In the genomic region with DNA sequence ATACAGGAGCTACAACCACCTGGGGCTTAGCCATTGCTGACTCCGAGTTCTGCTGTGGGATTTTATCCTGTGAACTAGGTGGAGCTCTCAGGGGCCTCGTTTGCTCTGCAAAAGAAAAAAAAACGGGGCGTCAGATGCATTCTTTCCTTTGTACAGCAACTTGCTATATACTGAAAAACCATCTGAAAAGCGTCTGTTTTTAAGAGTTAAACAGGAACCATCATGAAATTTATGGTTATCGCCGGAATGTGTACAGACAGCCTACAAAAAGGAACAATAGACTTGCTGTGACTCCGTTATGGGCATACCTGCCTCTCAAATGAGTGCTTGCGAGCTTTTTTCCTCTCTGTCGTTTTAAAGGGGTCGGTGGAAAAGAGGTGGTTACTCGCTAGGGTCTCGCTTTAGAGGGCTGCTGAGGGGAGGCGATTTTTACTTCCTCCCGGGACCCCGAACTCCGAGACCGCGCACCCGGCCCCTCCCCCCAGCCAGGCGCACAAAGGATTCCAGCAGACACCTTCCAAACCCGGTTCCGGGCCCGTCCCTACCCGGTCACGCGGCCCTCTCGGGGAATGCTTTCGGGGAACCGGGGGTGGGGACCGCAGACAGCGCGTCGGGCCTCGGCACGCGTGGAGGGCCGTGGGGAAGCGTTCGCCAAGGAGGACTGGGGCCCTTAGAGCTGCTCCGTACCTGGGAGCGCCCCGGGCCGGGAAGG, we compare ENCODE assay signal across 8 cellular contexts. TPM values are rescaled to one million over a fixed set of nuclear protein-coding genes. Genes with fewer than 3 reads are reported as not detected.
DNase-seq lines count a peak whose midpoint lies in the region; ATAC-seq and TF ChIP-seq lines count a peak whose summit lies in the region.

No MANE protein-coding gene starts in this region.

- H4K20me1 ChIP-seq in OCI-LY3 (ENCODE audit: insufficient read depth, low read length) = peaks cover 14% of the 10 kb centered on the region; the same call in 1 of the 2 replicates

- H3K79me2 ChIP-seq in OCI-LY3 (ENCODE audit: low read length) = peaks cover 55% of the 10 kb centered on the region

- H3K27ac ChIP-seq in A673 (ENCODE audit: low read depth, low read length, poor library complexity, severe bottlenecking) = peak overlapping the region; percentile 94
- H3K27ac ChIP-seq in OCI-LY3 (ENCODE audit: low read length) = peak overlapping the region; percentile 80
- H3K27ac ChIP-seq in gastroesophageal sphincter = peak overlapping the region; percentile 66 to 99 (median 94)
- peak overlapping the region; percentile 91 for H3K27ac ChIP-seq in neutrophil

- peaks cover 35% of the 10 kb centered on the region for H3K4me1 ChIP-seq in A673 (ENCODE audit: insufficient read depth, low read length, poor library complexity, severe bottlenecking)
- peaks cover 36% of the 10 kb centered on the region for H3K4me1 ChIP-seq in OCI-LY3 (ENCODE audit: low read length)
- peaks cover 6 to 58% (median 19%) of the 10 kb centered on the region in 3 donors for H3K4me1 ChIP-seq in gastroesophageal sphincter
- peaks cover 14 to 17% of the 10 kb centered on the region in 2 experiments for H3K4me1 ChIP-seq in neutrophil (ENCODE audit: control insufficient read depth in 1 of 2, insufficient read depth in 1 of 2, low read depth in 1 of 2, low read length in 1 of 2)

- H3K9me3 ChIP-seq in A673 (ENCODE audit: low read depth, low read length, poor library complexity, severe bottlenecking) (no peaks in the 10 kb centered on the region), OCI-LY3 (ENCODE audit: insufficient read depth, low read length) (no peaks in the 10 kb centered on the region), gastroesophageal sphincter (no peaks in the 10 kb centered on the region), neutrophil (no peaks in the 10 kb centered on the region)

- H3K4me2 ChIP-seq in OCI-LY3 (ENCODE audit: low read length) = peak overlapping the region; percentile 96

- BruUV-seq in A673 (replicated peaks; lab: Mats Ljungman, UMichigan) = no TSS peak

- H3K27me3 ChIP-seq in A673 (replicated peaks; ENCODE audit: insufficient read depth, low read depth, low read length, poor library complexity) (no peaks in the 10 kb centered on the region), OCI-LY3 (ENCODE audit: low read depth, low read length) (no peaks in the 10 kb centered on the region), gastroesophageal sphincter (no peaks in the 10 kb centered on the region), neutrophil (peaks cover 6% of the 10 kb centered on the region)

- CTCF ChIA-PET in A673 (lab: Charles Lee) = interaction anchor here (0.6 to 0.7 kb wide), 3 partner anchors 75 to 647 kb away, joined by 3 to 4 read pairs (median 3); no protein-coding TSS in a partner anchor

- peak; percentile 17 for ATAC-seq in GM18868 (IDR thresholded peaks at IDR 0.05; ENCODE audit: unreplicated experiment)
- ATAC-seq in HG03460 (IDR thresholded peaks at IDR 0.05; ENCODE audit: unreplicated experiment) = peak; percentile 3
- ATAC-seq in gastroesophageal sphincter = peak; percentile 66

- peak; percentile 65 for DNase-seq in A673 (ENCODE audit: low spot score)
- DNase-seq in activated effector memory CD4-positive, alpha-beta T cell treated with anti-CD3 and anti-CD28 coated beads, Interleukin-2, amount 50 U/mL, for 16 hours = peak; percentile 83
- DNase-seq in superior temporal gyrus (ENCODE audit: extremely low spot score) = peak; percentile 35

- WGBS in gastroesophageal sphincter (ENCODE audit: low coverage in 1 of 2), 2 donors = 1 to 3% methylated on average over 11 to 20 of the region's 44 CpGs

- peaks cover 38% of the 10 kb centered on the region for H3K36me3 ChIP-seq in A673 (ENCODE audit: insufficient read depth, low read length, poor library complexity, severe bottlenecking)
- peaks cover 39% of the 10 kb centered on the region for H3K36me3 ChIP-seq in OCI-LY3 (replicated peaks; ENCODE audit: low read depth, low read length)
- H3K36me3 ChIP-seq in gastroesophageal sphincter = peaks cover 0 to 22% of the 10 kb centered on the region in 2 donors
- peaks cover 6% of the 10 kb centered on the region for H3K36me3 ChIP-seq in neutrophil

- TF ChIP-seq POLR2A in gastroesophageal sphincter (IDR thresholded peaks at IDR 0.05) = no peak

- intact Hi-C loops in A673 (cut with micrococcal nuclease; ENCODE audit: unreplicated experiment) = loop anchor here (5.0 kb wide), 1 partner anchor 46 kb away; the partner anchor contains the start of gene NNT

- no peak overlapping the region for H2AFZ ChIP-seq in OCI-LY3 (ENCODE audit: low read depth, low read length)

- TF ChIP-seq EP300 in gastroesophageal sphincter (IDR thresholded peaks at IDR 0.05) = no peak

- peak overlapping the region; percentile 92 for H3K4me3 ChIP-seq in A673 (ENCODE audit: low read depth, low read length, poor library complexity, severe bottlenecking)
- H3K4me3 ChIP-seq in OCI-LY3 (ENCODE audit: low read length) = peak overlapping the region; percentile 85
- H3K4me3 ChIP-seq in gastroesophageal sphincter = peak overlapping the region; percentile 77 to 94
- peak overlapping the region; percentile 78 to 79 for H3K4me3 ChIP-seq in neutrophil (ENCODE audit: low read depth in 1 of 2, low read length in 1 of 2)

- H3K9ac ChIP-seq in OCI-LY3 (ENCODE audit: low read length) = peak overlapping the region; percentile 97

- TF ChIP-seq CTCF in A673 (conservative IDR thresholded peaks at IDR 0.05; ENCODE audit: low read depth, low read length) (no peak), OCI-LY3 (IDR thresholded peaks at IDR 0.05; ENCODE audit: low read depth, low read length) (no peak), gastroesophageal sphincter (IDR thresholded peaks at IDR 0.05) (no peak), neutrophil (IDR thresholded peaks at IDR 0.05) (no peak)

- POLR2A ChIA-PET in A673 (lab: Charles Lee; ENCODE audit: low non-redundant PET) = no interaction called here

RNA-seq across cellular contexts. Expression of gene PAIP1, which starts 0.8 kb away (rescaled TPM):
- total RNA-seq in A673 (2021) (113 and 118 TPM in 2 replicates), gastroesophageal sphincter (100 to 1,000 TPM in 2 of 4 donors, 10 to 100 TPM in 2; 86.3 to 127 (median 107) TPM)

RNA-seq across cellular contexts. Expression of gene C5orf34, which starts 41.1 kb away (rescaled TPM):
- 15.0 and 17.0 TPM in 2 replicates for total RNA-seq in A673 (2021)
- 1 to 10 TPM in 2 of 4 donors, under 1 TPM in 2; 0.31 to 1.2 (median 0.91) TPM for total RNA-seq in gastroesophageal sphincter

RNA-seq across cellular contexts. Expression of gene NNT, which starts 46.9 kb away (rescaled TPM):
- total RNA-seq in A673 (2021) (65.4 and 71.6 TPM in 2 replicates), gastroesophageal sphincter (10 to 100 TPM; 52.0 to 91.1 (median 74.3) TPM)

Comparison
In these comparisons a context has a peak if more than half of its experiments do, and no peak if none do; other contexts are left out.
1. Peak in every context shown above with its lines: DNase-seq, ATAC-seq, H3K4me3 ChIP-seq and H3K27ac ChIP-seq.
2. ATAC-seq: peak in every context shown above with its lines; median percentile 66 in gastroesophageal sphincter; 17 in GM18868; 3 in HG03460.